ENCODE assay signal across 10 cellular contexts in the genomic region with DNA sequence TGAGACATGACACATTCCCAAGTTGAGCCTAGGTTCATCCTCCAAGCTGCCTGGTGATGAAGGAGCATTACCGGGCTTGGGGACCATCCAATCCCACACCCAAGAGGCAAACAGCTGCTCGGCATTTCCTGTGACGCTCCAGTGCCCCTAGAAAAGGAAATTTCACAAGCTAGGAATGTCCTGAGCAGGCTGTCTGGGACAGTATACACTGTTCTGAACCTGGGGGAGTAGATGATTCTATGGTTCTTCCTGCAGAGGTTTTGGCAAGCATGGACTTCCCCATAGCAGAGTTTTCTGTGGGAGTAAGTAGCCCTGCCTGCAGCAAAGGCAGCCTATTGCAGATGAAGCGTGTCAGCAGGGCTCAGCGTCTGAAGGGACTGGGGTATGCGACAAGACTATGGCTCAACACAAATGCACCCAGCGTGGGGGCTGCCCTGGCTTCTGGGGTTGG. TPM values are rescaled to one million over a fixed set of nuclear protein-coding genes. Genes with fewer than 3 reads are reported as not detected.
DNase-seq lines count a peak whose midpoint lies in the region; ATAC-seq and TF ChIP-seq lines count a peak whose summit lies in the region.
"Had no signal": no experiment of that assay in that cellular context is flagged by ENCODE, and none has a peak within 500 bp of the region (broad histone marks: within the 10 kb centered on the region; RNA-seq: fewer than 3 reads in every experiment).

No MANE protein-coding gene starts in this region.

- TF ChIP-seq CTCF in cardiac fibroblast (IDR thresholded peaks at IDR 0.05; ENCODE audit: low read depth, low read length) = no peak
- no peak for TF ChIP-seq CTCF in left lung (IDR thresholded peaks at IDR 0.05)
- TF ChIP-seq CTCF in transverse colon (IDR thresholded peaks at IDR 0.05) = no peak

- TF ChIP-seq EP300 in transverse colon (IDR thresholded peaks at IDR 0.05; ENCODE audit: low read depth) = no peak

- intact Hi-C loops in left lung (cut with DNase I) (no loop called here), transverse colon (cut with DNase I; ENCODE audit: low total_unique reads) (no loop called here)

- in situ Hi-C loops in transverse colon (cut with MboI; ENCODE audit: low pct_ligation_motif_present in 1 of 4, low pct_unique_long_range_greater_than_20kb in 1 of 4, low sequenced_read_pairs in 3 of 4) = no loop called here

- no peak for TF ChIP-seq POLR2A in transverse colon (IDR thresholded peaks at IDR 0.05)

- peak overlapping the region in 1 of 2 donors; percentile 73 for H3K27ac ChIP-seq in left lung
- H3K27ac ChIP-seq in transverse colon = peak overlapping the region in 3 of 4 donors; percentile 13 to 62 (median 15)

- H3K36me3 ChIP-seq in left lung (peaks cover 0 to 6% of the 10 kb centered on the region in 2 donors), transverse colon (no peaks in the 10 kb centered on the region)

- ATAC-seq in left lung (peak; percentile 70), HG02642 (IDR thresholded peaks at IDR 0.05; ENCODE audit: poor library complexity, unreplicated experiment) (no peak), GM19324 (IDR thresholded peaks at IDR 0.05; ENCODE audit: low FRiP score, unreplicated experiment) (no peak)

- peak; percentile 57 for DNase-seq in activated CD8-positive, alpha-beta memory T cell treated with anti-CD3 and anti-CD28 coated beads, Interleukin-2, amount 50 U/mL, for 48 hours
- no peak for DNase-seq in activated CD8-positive, alpha-beta memory T cell treated with anti-CD3 and anti-CD28 coated beads, Interleukin-2, amount 50 U/mL, for 4 hours
- DNase-seq in cardiac fibroblast (ENCODE audit: low read depth in 2 of 2) (peak; percentile 98 to 100), left lung (no peak), transverse colon (peak; percentile 37), OCI-M1 (lab: John Stamatoyannopoulos, UW) (no peak)
- DNase-seq: activated T-cell treated with anti-CD3 and anti-CD28 coated beads for 4 hours, islet precursor cell had no signal

- H3K4me1 ChIP-seq in left lung (peaks cover 24 to 66% of the 10 kb centered on the region in 2 donors), transverse colon (peaks cover 0 to 31% (median 12%) of the 10 kb centered on the region in 4 donors)

- no peaks in the 10 kb centered on the region for H3K9me3 ChIP-seq in left lung
- no peaks in the 10 kb centered on the region for H3K9me3 ChIP-seq in transverse colon

- WGBS in transverse colon (ENCODE audit: low coverage in 1 of 2), 2 donors = 58% methylated on average over 7 of the region's 7 CpGs; no CpG with 5 or more reads in 1 of the 2 donors

- H3K27me3 ChIP-seq in left lung = no peaks in the 10 kb centered on the region
- no peaks in the 10 kb centered on the region for H3K27me3 ChIP-seq in transverse colon

- no peak overlapping the region for H3K4me3 ChIP-seq in cardiac fibroblast (replicated peaks in 1 of 2; ENCODE audit: low read depth in 2 of 2, low read length in 2 of 2)
- H3K4me3 ChIP-seq in left lung = no peak overlapping the region
- no peak overlapping the region for H3K4me3 ChIP-seq in transverse colon

RNA-seq across cellular contexts. Expression of a gene that starts 47.4 kb away (rescaled TPM):
- total RNA-seq in left lung = 100 to 1,000 TPM; 188 to 199 TPM
- 100 to 1,000 TPM; 255 to 557 (median 471) TPM for total RNA-seq in transverse colon

Comparison
In these comparisons a context has a peak if more than half of its experiments do, and no peak if none do; other contexts are left out.
1. DNase-seq: peak in activated CD8-positive, alpha-beta memory T cell treated with anti-CD3 and anti-CD28 coated beads, Interleukin-2, amount 50 U/mL, for 48 hours (single experiment), cardiac fibroblast (2 of 2) and transverse colon (single experiment); none in activated CD8-positive, alpha-beta memory T cell treated with anti-CD3 and anti-CD28 coated beads, Interleukin-2, amount 50 U/mL, for 4 hours (single experiment), left lung (0 of 2) and OCI-M1 (single experiment).